ENCODE assay signal across 12 cellular contexts in the genomic region with DNA sequence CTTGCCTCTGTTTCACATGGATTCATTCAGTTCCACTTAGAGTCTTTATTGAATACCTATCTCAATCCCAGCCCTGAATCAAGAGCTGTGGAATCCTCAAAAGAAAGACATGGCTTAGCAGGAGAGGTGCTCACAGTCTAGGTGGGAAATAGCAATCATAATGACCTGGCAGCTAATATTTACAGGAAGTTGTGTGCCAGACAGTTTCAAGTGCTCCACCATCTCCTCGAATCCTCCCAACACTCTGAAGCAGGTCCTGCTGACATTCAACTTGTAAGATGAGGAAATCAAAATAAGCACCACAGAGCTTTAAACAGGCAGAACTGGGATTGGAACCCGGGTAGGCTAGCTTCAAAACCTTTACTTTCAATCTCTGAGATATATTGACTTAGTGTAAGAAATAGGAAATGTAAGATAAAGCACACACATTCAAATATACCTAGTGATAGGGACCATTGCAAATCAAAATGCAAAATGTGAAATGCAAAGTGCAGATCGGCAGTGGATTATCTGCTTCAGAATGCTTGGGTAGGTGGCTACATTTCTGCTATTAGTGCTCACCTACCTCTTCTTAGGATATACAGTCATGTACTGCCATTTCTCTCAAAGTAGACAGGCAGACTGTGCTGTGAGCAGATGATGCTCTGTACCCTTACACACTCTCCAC.
DNase-seq lines count a peak whose midpoint lies in the region; ATAC-seq, FAIRE-seq and TF ChIP-seq lines count a peak whose summit lies in the region.
"Had no signal": no experiment of that assay in that cellular context is flagged by ENCODE, and none has a peak within 500 bp of the region (broad histone marks: within the 10 kb centered on the region; RNA-seq: fewer than 3 reads in every experiment).

No MANE protein-coding gene starts in this region.

- H3K4me3 ChIP-seq in pancreas (no peak overlapping the region), PC-3 (ENCODE audit: low read length) (no peak overlapping the region)
- H3K4me3 ChIP-seq: gastrocnemius medialis, neural progenitor cell had no signal

- CTCF ChIA-PET in PC-3 (lab: Charles Lee), result no interaction called here

- WGBS in pancreas, 2 donors, result 46 to 51% methylated on average over 3 of the region's 3 CpGs

- H3K79me2 ChIP-seq in PC-3 (ENCODE audit: low read length), result no peaks in the 10 kb centered on the region

- no peaks in the 10 kb centered on the region for H3F3A ChIP-seq in PC-3 (ENCODE audit: low read length, unreplicated experiment)

- TF ChIP-seq CTCF in pancreas (IDR thresholded peaks at IDR 0.05) (no peak), PC-3 (conservative IDR thresholded peaks at IDR 0.05; ENCODE audit: low read depth, low read length) (no peak)

- no peaks in the 10 kb centered on the region for H3K36me3 ChIP-seq in pancreas
- no peaks in the 10 kb centered on the region for H3K36me3 ChIP-seq in PC-3 (ENCODE audit: low read depth, low read length)
- H3K36me3 ChIP-seq: gastrocnemius medialis, neural progenitor cell had no signal

- H3K9me3 ChIP-seq in pancreas, result no peaks in the 10 kb centered on the region
- peaks cover 10% of the 10 kb centered on the region; the same call in 1 of the 2 replicates for H3K9me3 ChIP-seq in PC-3 (ENCODE audit: low read length)
- H3K9me3 ChIP-seq: gastrocnemius medialis had no signal

- ATAC-seq in GM18858 (IDR thresholded peaks at IDR 0.05; ENCODE audit: unreplicated experiment) (peak; percentile 22), GM21526 (IDR thresholded peaks at IDR 0.05; ENCODE audit: low FRiP score, unreplicated experiment) (peak; percentile 19), HG03039 (IDR thresholded peaks at IDR 0.05; ENCODE audit: unreplicated experiment) (peak; percentile 25), pancreas (no peak), PC-3 (no peak)
- ATAC-seq: gastrocnemius medialis had no signal

- no peak overlapping the region for H3K27ac ChIP-seq in pancreas
- H3K27ac ChIP-seq in PC-3 (ENCODE audit: low read length), result no peak overlapping the region
- H3K27ac ChIP-seq: gastrocnemius medialis, KMS-11, neural progenitor cell had no signal

- no peak overlapping the region for H3K4me2 ChIP-seq in PC-3 (ENCODE audit: low read length)
- H3K4me2 ChIP-seq: KMS-11, neural progenitor cell had no signal

- no peak overlapping the region for H3K9ac ChIP-seq in PC-3 (ENCODE audit: low read length)
- H3K9ac ChIP-seq: KMS-11, neural progenitor cell had no signal

- H3K27me3 ChIP-seq in pancreas (no peaks in the 10 kb centered on the region), PC-3 (ENCODE audit: low read length) (no peaks in the 10 kb centered on the region)
- H3K27me3 ChIP-seq: gastrocnemius medialis, neural progenitor cell had no signal

- H3K9me2 ChIP-seq in PC-3 (replicated peaks; ENCODE audit: low read length), result no peaks in the 10 kb centered on the region

- POLR2A ChIA-PET in PC-3 (lab: Charles Lee; ENCODE audit: unreplicated experiment), result no interaction called here

- no peak overlapping the region for H2AFZ ChIP-seq in PC-3 (ENCODE audit: low read length)
- H2AFZ ChIP-seq: neural progenitor cell had no signal

- H3K4me1 ChIP-seq in pancreas (peaks cover 0 to 5% (median 0%) of the 10 kb centered on the region in 3 donors), PC-3 (ENCODE audit: insufficient read depth, low read length) (no peaks in the 10 kb centered on the region)
- H3K4me1 ChIP-seq: gastrocnemius medialis had no signal

- intact Hi-C loops in pancreas (cut with DNase I), result no loop called here
- intact Hi-C loops in PC-3 (cut with micrococcal nuclease), result no loop called here

- peak; percentile 44 for DNase-seq in OCI-M1 (lab: John Stamatoyannopoulos, UW)
- no peak for DNase-seq in NCI-H187 treated with DMSO at 0.1 percent for 48 hours (lab: John Stamatoyannopoulos, UW)
- DNase-seq in pancreas, result no peak
- no peak for DNase-seq in GOT3 (lab: John Stamatoyannopoulos, UW)
- DNase-seq in PC-3, result no peak
- DNase-seq: activated T-cell treated with anti-CD3 and anti-CD28 coated beads for 4 hours, gastrocnemius medialis had no signal

- no peaks in the 10 kb centered on the region for H4K20me1 ChIP-seq in PC-3 (ENCODE audit: low read length)

- BruUV-seq in PC-3 (replicated peaks; lab: Mats Ljungman, UMichigan), result no TSS peak

- FAIRE-seq in pancreas (lab: Jason Lieb, UNC), result no peak

Comparison
In these comparisons a context has a peak if more than half of its experiments do, and no peak if none do; other contexts are left out.
1. ATAC-seq: peak in GM18858 (single experiment), GM21526 (single experiment) and HG03039 (single experiment); none in pancreas (0 of 4) and PC-3 (single experiment).